In genomic region chr2:23525137-23525765, GRCh38 we compare ENCODE assay signal across 1 cellular context.
TF ChIP-seq lines count a peak whose summit lies in the region.

No MANE protein-coding gene starts in this region.

TF ChIP-seq in HCT116, 20 proteins besides CTCF, POLR2A, EP300 and RAD21 (continued from another document):
- TF ChIP-seq JUND (IDR thresholded peaks at IDR 0.05) (no peak), CEBPB (IDR thresholded peaks at IDR 0.05; ENCODE audit: low read depth) (no peak), SRF (IDR thresholded peaks at IDR 0.05; ENCODE audit: low read depth) (no peak), TCF7L2 (IDR thresholded peaks at IDR 0.05; ENCODE audit: borderline replicate concordance, extremely low read depth, insufficient read depth, insufficient read length) (no peak)
- TF ChIP-seq, protein P1, sequence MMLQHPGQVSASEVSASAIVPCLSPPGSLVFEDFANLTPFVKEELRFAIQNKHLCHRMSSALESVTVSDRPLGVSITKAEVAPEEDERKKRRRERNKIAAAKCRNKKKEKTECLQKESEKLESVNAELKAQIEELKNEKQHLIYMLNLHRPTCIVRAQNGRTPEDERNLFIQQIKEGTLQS (IDR thresholded peaks at IDR 0.05), result no peak
